Comparison of ENCODE assay signal across 8 cellular contexts in genomic region chr19:39413269-39413902, GRCh38. TPM values are rescaled to one million over a fixed set of nuclear protein-coding genes. Genes with fewer than 3 reads are reported as not detected.
DNase-seq lines count a peak whose midpoint lies in the region; ATAC-seq and TF ChIP-seq lines count a peak whose summit lies in the region.

No MANE protein-coding gene starts in this region.

- H3K9me3 Mint-ChIP-seq in CD14-positive monocyte = peaks cover 6 to 13% (median 8%) of the 10 kb centered on the region in 7 donors
- no peaks in the 10 kb centered on the region for H3K9me3 Mint-ChIP-seq in activated CD4-positive, alpha-beta T cell treated with anti-CD3 and anti-CD28 coated beads, Interleukin-2, amount 10 ng/mL, durations not matched to agents 24 days and 14 days
- H3K9me3 Mint-ChIP-seq in natural killer cell = no peaks in the 10 kb centered on the region

- DNase-seq in CD14-positive monocyte (ENCODE audit: low spot score) (no peak), esophagus squamous epithelium (lab: John Stamatoyannopoulos, UW) (no peak), natural killer cell (peak; percentile 44), pons (ENCODE audit: low spot score) (no peak), HK-2 (ENCODE audit: unreplicated experiment) (no peak), mesenteric fat pad (ENCODE audit: low spot score) (no peak)
- DNase-seq in activated CD4-positive, alpha-beta T cell treated with anti-CD3 and anti-CD28 coated beads, Interleukin-2, amount 10 ng/mL, durations not matched to agents 24 days and 14 days = peak; percentile 76

- H3K27ac Mint-ChIP-seq in CD14-positive monocyte (peak overlapping the region; percentile 75 to 100 (median 85)), natural killer cell (peak overlapping the region; percentile 96 to 97)
- H3K27ac Mint-ChIP-seq in activated CD4-positive, alpha-beta T cell treated with anti-CD3 and anti-CD28 coated beads, Interleukin-2, amount 10 ng/mL, durations not matched to agents 24 days and 14 days = peak overlapping the region; percentile 87

- WGBS in esophagus squamous epithelium, 2 donors = 3 to 5% methylated on average over 9 to 12 of the region's 55 CpGs

- H3K36me3 Mint-ChIP-seq in CD14-positive monocyte (peaks cover 29 to 48% of the 10 kb centered on the region in 2 donors), natural killer cell (peaks cover 7% of the 10 kb centered on the region)
- peaks cover 25% of the 10 kb centered on the region for H3K36me3 Mint-ChIP-seq in activated CD4-positive, alpha-beta T cell treated with anti-CD3 and anti-CD28 coated beads, Interleukin-2, amount 10 ng/mL, durations not matched to agents 24 days and 14 days (ENCODE audit: low read depth)

- H3K4me3 Mint-ChIP-seq in CD14-positive monocyte (peak overlapping the region; percentile 91 to 99), natural killer cell (peak overlapping the region; percentile 97)
- H3K4me3 Mint-ChIP-seq in activated CD4-positive, alpha-beta T cell treated with anti-CD3 and anti-CD28 coated beads, Interleukin-2, amount 10 ng/mL, durations not matched to agents 24 days and 14 days = peak overlapping the region; percentile 87

- H3K27ac ChIP-seq in esophagus squamous epithelium = peak overlapping the region; percentile 99

- TF ChIP-seq CTCF in CD14-positive monocyte (IDR thresholded peaks at IDR 0.05) = no peak
- no peak for TF ChIP-seq CTCF in esophagus squamous epithelium (IDR thresholded peaks at IDR 0.05)
- no peak for TF ChIP-seq CTCF in natural killer cell (IDR thresholded peaks at IDR 0.05)

- intact Hi-C loops in CD14-positive monocyte (cut with micrococcal nuclease) (loop anchor here (2.0 kb wide), 2 partner anchors 15 to 17 kb away; no protein-coding TSS in a partner anchor), esophagus squamous epithelium (cut with DNase I) (no loop called here), natural killer cell (cut with micrococcal nuclease) (loop anchor here (2.0 to 5.0 kb wide), 3 partner anchors 31 to 119 kb away; partner anchors contain the start of genes EID2B, SAMD4B and SUPT5H)
- intact Hi-C loops in activated CD4-positive, alpha-beta T cell treated with anti-CD3 and anti-CD28 coated beads, Interleukin-2, amount 10 ng/mL, durations not matched to agents 24 days and 14 days (cut with micrococcal nuclease) = loop anchor here (2.0 kb wide), 2 partner anchors 63 to 73 kb away; no protein-coding TSS in a partner anchor

- H3K9me3 ChIP-seq in esophagus squamous epithelium = no peaks in the 10 kb centered on the region

- H3K27me3 Mint-ChIP-seq in CD14-positive monocyte (ENCODE audit: low read depth in 3 of 3) = peaks cover 2 to 29% (median 10%) of the 10 kb centered on the region in 3 donors
- no peaks in the 10 kb centered on the region for H3K27me3 Mint-ChIP-seq in activated CD4-positive, alpha-beta T cell treated with anti-CD3 and anti-CD28 coated beads, Interleukin-2, amount 10 ng/mL, durations not matched to agents 24 days and 14 days
- H3K27me3 Mint-ChIP-seq in natural killer cell (ENCODE audit: low read depth in 2 of 2) = no peaks in the 10 kb centered on the region

- peaks cover 19 to 69% (median 32%) of the 10 kb centered on the region in 3 donors for H3K4me1 ChIP-seq in esophagus squamous epithelium

- H3K4me1 Mint-ChIP-seq in CD14-positive monocyte (peaks cover 28% of the 10 kb centered on the region), natural killer cell (peaks cover 48 to 58% of the 10 kb centered on the region in 2 donors)
- peaks cover 40% of the 10 kb centered on the region for H3K4me1 Mint-ChIP-seq in activated CD4-positive, alpha-beta T cell treated with anti-CD3 and anti-CD28 coated beads, Interleukin-2, amount 10 ng/mL, durations not matched to agents 24 days and 14 days

- H3K27me3 ChIP-seq in esophagus squamous epithelium = no peaks in the 10 kb centered on the region

- ATAC-seq in natural killer cell = no peak

- peaks cover 2 to 18% (median 3%) of the 10 kb centered on the region in 3 donors for H3K36me3 ChIP-seq in esophagus squamous epithelium

- peak in 1 of 4 donors; percentile 12 for TF ChIP-seq POLR2A in esophagus squamous epithelium (IDR thresholded peaks at IDR 0.05)

- H3K4me3 ChIP-seq in esophagus squamous epithelium = peak overlapping the region; percentile 64 to 90 (median 79)

- TF ChIP-seq EP300 in Ishikawa (IDR thresholded peaks at IDR 0.05; ENCODE audit: borderline replicate concordance) = no peak

- TF ChIP-seq RAD21 in Ishikawa (IDR thresholded peaks at IDR 0.05; ENCODE audit: low read depth) = no peak

TF ChIP-seq in Ishikawa, 13 proteins besides CTCF, POLR2A, EP300 and RAD21 (continues in another document):
- TF ChIP-seq TEAD4 (IDR thresholded peaks at IDR 0.05) (no peak), USF1 (IDR thresholded peaks at IDR 0.05) (no peak), NFIC (IDR thresholded peaks at IDR 0.05) (no peak), MAX (IDR thresholded peaks at IDR 0.05) (0 out of 2 replicates have a peak, but pooled peaks have one; percentile 10), TCF12 (IDR thresholded peaks at IDR 0.05; ENCODE audit: low read depth) (no peak), YY1 (IDR thresholded peaks at IDR 0.05; ENCODE audit: low read depth) (no peak), REST (IDR thresholded peaks at IDR 0.05; ENCODE audit: low read depth) (no peak), CEBPB (IDR thresholded peaks at IDR 0.05) (no peak), CREB1 (IDR thresholded peaks at IDR 0.05; ENCODE audit: low read depth) (no peak), EGR1 (IDR thresholded peaks at IDR 0.05) (peak; percentile 82)

RNA-seq across cellular contexts. Expression of gene PLEKHG2, which starts 0.9 kb away (rescaled TPM):
- 1 to 10 TPM in 1 of 2 donors, under 1 TPM in 1; 0.73 to 1.2 TPM for polyA plus RNA-seq in CD14-positive monocyte
- total RNA-seq in activated CD4-positive, alpha-beta T cell treated with anti-CD3 and anti-CD28 coated beads, Interleukin-2, amount 10 ng/mL, durations not matched to agents 24 days and 14 days = 42.0 and 46.1 TPM in 2 replicates
- total RNA-seq in esophagus squamous epithelium (1 to 10 TPM; 4.8 to 9.3 (median 7.6) TPM), natural killer cell (100 to 1,000 TPM in 1 of 3 donors, 10 to 100 TPM in 2; 70.2 to 129 (median 80.7) TPM), mesenteric fat pad (56.4 TPM)

RNA-seq across cellular contexts. Expression of gene ZFP36, which starts 6.7 kb away (rescaled TPM):
- 100 to 1,000 TPM; 473 to 632 TPM for polyA plus RNA-seq in CD14-positive monocyte
- total RNA-seq in activated CD4-positive, alpha-beta T cell treated with anti-CD3 and anti-CD28 coated beads, Interleukin-2, amount 10 ng/mL, durations not matched to agents 24 days and 14 days = 35.7 and 39.9 TPM in 2 replicates
- total RNA-seq in esophagus squamous epithelium (100 to 1,000 TPM in 3 of 4 donors, 10 to 100 TPM in 1; 72.1 to 230 (median 121) TPM), natural killer cell (1,000 to 10,000 TPM; 1,232 to 2,074 (median 1,769) TPM), mesenteric fat pad (1,383 TPM)

RNA-seq across cellular contexts. Expression of gene MED29, which starts 22.2 kb away (rescaled TPM):
- 10 to 100 TPM; 37.0 to 38.2 TPM for polyA plus RNA-seq in CD14-positive monocyte
- total RNA-seq in activated CD4-positive, alpha-beta T cell treated with anti-CD3 and anti-CD28 coated beads, Interleukin-2, amount 10 ng/mL, durations not matched to agents 24 days and 14 days = 36.0 and 38.7 TPM in 2 replicates
- total RNA-seq in esophagus squamous epithelium = 10 to 100 TPM; 11.8 to 20.1 (median 16.5) TPM
- total RNA-seq in natural killer cell = 10 to 100 TPM; 37.5 to 49.1 (median 45.9) TPM
- 34.1 TPM for total RNA-seq in mesenteric fat pad

RNA-seq across cellular contexts. Expression of gene RPS16, which starts 22.4 kb away (rescaled TPM):
- polyA plus RNA-seq in CD14-positive monocyte = 1,000 to 10,000 TPM in 1 of 2 donors, 100 to 1,000 TPM in 1; 689 to 1,038 TPM
- total RNA-seq in activated CD4-positive, alpha-beta T cell treated with anti-CD3 and anti-CD28 coated beads, Interleukin-2, amount 10 ng/mL, durations not matched to agents 24 days and 14 days = 2,597 and 2,671 TPM in 2 replicates
- 1,000 to 10,000 TPM in 3 of 4 donors, 100 to 1,000 TPM in 1; 509 to 2,477 (median 1,257) TPM for total RNA-seq in esophagus squamous epithelium
- total RNA-seq in natural killer cell = 1,000 to 10,000 TPM; 1,227 to 1,543 (median 1,399) TPM
- total RNA-seq in mesenteric fat pad = 1,454 TPM

RNA-seq across cellular contexts. Expression of gene PAF1, which starts 22.5 kb away (rescaled TPM):
- 10 to 100 TPM; 22.7 to 25.2 TPM for polyA plus RNA-seq in CD14-positive monocyte
- 47.1 and 50.6 TPM in 2 replicates for total RNA-seq in activated CD4-positive, alpha-beta T cell treated with anti-CD3 and anti-CD28 coated beads, Interleukin-2, amount 10 ng/mL, durations not matched to agents 24 days and 14 days
- total RNA-seq in esophagus squamous epithelium (10 to 100 TPM; 35.4 to 53.6 (median 38.1) TPM), natural killer cell (10 to 100 TPM; 54.3 to 80.9 (median 68.3) TPM), mesenteric fat pad (29.7 TPM)

Comparison
In these comparisons a context has a peak if more than half of its experiments do, and no peak if none do; other contexts are left out.
1. DNase-seq: peak in activated CD4-positive, alpha-beta T cell treated with anti-CD3 and anti-CD28 coated beads, Interleukin-2, amount 10 ng/mL, durations not matched to agents 24 days and 14 days (single experiment) and natural killer cell (single experiment); none in CD14-positive monocyte (single experiment), esophagus squamous epithelium (single experiment), pons (single experiment), HK-2 (single experiment) and mesenteric fat pad (single experiment).
2. Peak in every context shown above with its lines, with median percentiles within 50 percentile points of each other: H3K27ac Mint-ChIP-seq and H3K4me3 Mint-ChIP-seq.